15 cellular contexts compared by ENCODE assay signal in the genomic region with DNA sequence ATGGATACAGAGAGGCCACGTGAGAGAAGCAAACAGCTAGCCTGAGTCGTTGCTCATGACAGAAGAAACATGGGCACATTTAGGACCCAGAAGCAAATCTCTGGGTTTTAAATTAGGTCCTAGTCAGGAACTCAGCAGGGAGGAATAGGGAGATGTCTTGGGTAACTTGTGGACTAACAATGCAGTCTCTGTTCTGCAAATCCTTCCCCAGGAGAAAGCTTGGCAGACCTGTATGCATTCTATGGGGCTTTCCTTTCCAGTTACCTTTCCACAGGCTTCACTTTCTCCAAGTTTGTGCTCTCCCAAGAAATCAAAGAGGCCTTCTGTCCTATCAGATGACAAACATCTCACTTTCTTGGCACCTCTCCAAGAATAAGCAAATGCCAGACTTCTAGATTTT. TPM values are rescaled to one million over a fixed set of nuclear protein-coding genes. Genes with fewer than 3 reads are reported as not detected.
DNase-seq lines count a peak whose midpoint lies in the region; ATAC-seq, FAIRE-seq and TF ChIP-seq lines count a peak whose summit lies in the region.
"Had no signal": no experiment of that assay in that cellular context is flagged by ENCODE, and none has a peak within 500 bp of the region (broad histone marks: within the 10 kb centered on the region; RNA-seq: fewer than 3 reads in every experiment).

No MANE protein-coding gene starts in this region.

- no peak overlapping the region for H3K4me3 Mint-ChIP-seq in GM23338
- no peak overlapping the region for H3K4me3 Mint-ChIP-seq in nephron progenitor cell
- H3K4me3 Mint-ChIP-seq: activated naive CD4-positive, alpha-beta T cell treated with anti-CD3 and anti-CD28 coated beads for 36 hours; naive thymus-derived CD8-positive, alpha-beta T cell had no signal

- H3K9me3 ChIP-seq in MM.1S (replicated peaks; ENCODE audit: insufficient read depth, low read length): no peaks in the 10 kb centered on the region
- H3K9me3 ChIP-seq in kidney (ENCODE audit: control insufficient read depth in 1 of 2, low read length in 2 of 2): no peaks in the 10 kb centered on the region
- H3K9me3 ChIP-seq: esophagus squamous epithelium had no signal

- no peaks in the 10 kb centered on the region for H3K27me3 Mint-ChIP-seq in GM23338 (ENCODE audit: insufficient read depth, low read depth, poor library complexity)
- H3K27me3 Mint-ChIP-seq in nephron progenitor cell (ENCODE audit: low read depth, poor library complexity): peaks cover 8% of the 10 kb centered on the region

- no peaks in the 10 kb centered on the region for H3K27me3 ChIP-seq in GM23338 (ENCODE audit: insufficient read depth)
- H3K27me3 ChIP-seq in MM.1S (replicated peaks; ENCODE audit: insufficient read depth, low read length): no peaks in the 10 kb centered on the region
- H3K27me3 ChIP-seq: esophagus squamous epithelium had no signal

- H3K9me3 Mint-ChIP-seq in GM23338 (no peaks in the 10 kb centered on the region), nephron progenitor cell (no peaks in the 10 kb centered on the region)

- H3K9ac ChIP-seq in MM.1S (ENCODE audit: low read length) (no peak overlapping the region), kidney (ENCODE audit: low read length in 2 of 2) (no peak overlapping the region)

- intact Hi-C loops in kidney (cut with DNase I): no loop called here

- ATAC-seq in GM23338: peak; percentile 87
- no peak for ATAC-seq in GM19395 (IDR thresholded peaks at IDR 0.05; ENCODE audit: unreplicated experiment)
- ATAC-seq: naive thymus-derived CD8-positive, alpha-beta T cell; Panc1 had no signal

- H3K4me1 Mint-ChIP-seq in GM23338 (peaks cover 24% of the 10 kb centered on the region), nephron progenitor cell (peaks cover 21% of the 10 kb centered on the region)
- H3K4me1 Mint-ChIP-seq: naive thymus-derived CD8-positive, alpha-beta T cell had no signal

- TF ChIP-seq CTCF in GM23338 (conservative IDR thresholded peaks at IDR 0.05; ENCODE audit: low read depth in 2 of 2) (no peak), nephron progenitor cell (IDR thresholded peaks at IDR 0.05) (no peak), MM.1S (IDR thresholded peaks at IDR 0.05; ENCODE audit: low read length) (no peak), kidney (IDR thresholded peaks at IDR 0.05; ENCODE audit: borderline replicate concordance, extremely low read depth, insufficient read depth) (no peak)

- peak; percentile 57 for DNase-seq in GM23338 (ENCODE audit: low spot score)
- peak; percentile 74 for DNase-seq in NCI-H69 (lab: John Stamatoyannopoulos, UW)
- peak; percentile 25 for DNase-seq in fibroblast of peridontal ligament (ENCODE audit: extremely low read depth)
- DNase-seq in nephron progenitor cell: no peak
- DNase-seq in MM.1S: no peak
- DNase-seq in C1 segment of cervical spinal cord (lab: John Stamatoyannopoulos, UW): no peak
- no peak for DNase-seq in kidney
- DNase-seq: activated CD8-positive, alpha-beta memory T cell treated with anti-CD3 and anti-CD28 coated beads for 24 hours; activated naive CD4-positive, alpha-beta T cell treated with anti-CD3 and anti-CD28 coated beads for 36 hours; esophagus squamous epithelium; naive thymus-derived CD8-positive, alpha-beta T cell; NCI-H226; small intestine had no signal

- H3K79me2 ChIP-seq in GM23338 (replicated peaks; ENCODE audit: insufficient read depth) (no peaks in the 10 kb centered on the region), MM.1S (ENCODE audit: low read length) (no peaks in the 10 kb centered on the region)

- H3K9me2 ChIP-seq in GM23338 (ENCODE audit: insufficient read depth) (no peaks in the 10 kb centered on the region), MM.1S (replicated peaks; ENCODE audit: insufficient read depth, low read length) (no peaks in the 10 kb centered on the region)

- H2AFZ ChIP-seq in GM23338 (no peak overlapping the region), MM.1S (ENCODE audit: low read length) (no peak overlapping the region)

- no peaks in the 10 kb centered on the region for H4K20me1 ChIP-seq in GM23338 (replicated peaks; ENCODE audit: insufficient read depth)
- no peaks in the 10 kb centered on the region for H4K20me1 ChIP-seq in MM.1S (ENCODE audit: insufficient read depth, low read length)

- H3K4me3 ChIP-seq in GM23338 (no peak overlapping the region), MM.1S (ENCODE audit: low read length) (no peak overlapping the region), kidney (ENCODE audit: low read length in 2 of 2) (no peak overlapping the region)
- H3K4me3 ChIP-seq: esophagus squamous epithelium had no signal

- FAIRE-seq in kidney (lab: Jason Lieb, UNC): no peak
- FAIRE-seq: small intestine had no signal

- H3K27ac Mint-ChIP-seq in GM23338 (no peak overlapping the region; the same call in 1 of the 2 replicates), nephron progenitor cell (peak overlapping the region; percentile 15)
- H3K27ac Mint-ChIP-seq: activated naive CD4-positive, alpha-beta T cell treated with anti-CD3 and anti-CD28 coated beads for 36 hours; naive thymus-derived CD8-positive, alpha-beta T cell had no signal

- peak overlapping the region; percentile 78 for H3K27ac ChIP-seq in GM23338 (ENCODE audit: low read depth)
- no peak overlapping the region for H3K27ac ChIP-seq in MM.1S (ENCODE audit: low read length)
- no peak overlapping the region for H3K27ac ChIP-seq in kidney (ENCODE audit: low read depth in 2 of 2, low read length in 2 of 2)
- H3K27ac ChIP-seq: esophagus squamous epithelium had no signal

- H3K36me3 Mint-ChIP-seq in GM23338 (ENCODE audit: low read depth) (no peaks in the 10 kb centered on the region), nephron progenitor cell (ENCODE audit: low read depth) (no peaks in the 10 kb centered on the region)
- H3K36me3 Mint-ChIP-seq: naive thymus-derived CD8-positive, alpha-beta T cell had no signal

- H3K4me2 ChIP-seq in GM23338: peak overlapping the region; percentile 23
- no peak overlapping the region for H3K4me2 ChIP-seq in MM.1S (ENCODE audit: low read depth, low read length)

- H3K4me1 ChIP-seq in GM23338 (ENCODE audit: insufficient read depth) (peaks cover 15% of the 10 kb centered on the region), MM.1S (ENCODE audit: low read length) (peaks cover 10% of the 10 kb centered on the region), kidney (ENCODE audit: control insufficient read depth in 1 of 2, insufficient read depth in 1 of 2, low read depth in 1 of 2, low read length in 2 of 2) (no peaks in the 10 kb centered on the region)
- H3K4me1 ChIP-seq: esophagus squamous epithelium had no signal

- H3K36me3 ChIP-seq in GM23338 (ENCODE audit: insufficient read depth) (no peaks in the 10 kb centered on the region), MM.1S (replicated peaks; ENCODE audit: insufficient read depth, low read length) (no peaks in the 10 kb centered on the region), kidney (ENCODE audit: control insufficient read depth in 1 of 2, insufficient read depth in 2 of 2, low read length in 2 of 2) (no peaks in the 10 kb centered on the region)
- H3K36me3 ChIP-seq: esophagus squamous epithelium had no signal

- H3F3A ChIP-seq in GM23338 (replicated peaks; ENCODE audit: low read depth) (no peaks in the 10 kb centered on the region), MM.1S (ENCODE audit: insufficient read depth, low read length) (peaks cover 7% of the 10 kb centered on the region; the same call in 1 of the 2 replicates)

TF ChIP-seq in GM23338, 12 proteins besides CTCF, POLR2A, EP300 and RAD21 (continues in another document):
- TF ChIP-seq, protein P1, sequence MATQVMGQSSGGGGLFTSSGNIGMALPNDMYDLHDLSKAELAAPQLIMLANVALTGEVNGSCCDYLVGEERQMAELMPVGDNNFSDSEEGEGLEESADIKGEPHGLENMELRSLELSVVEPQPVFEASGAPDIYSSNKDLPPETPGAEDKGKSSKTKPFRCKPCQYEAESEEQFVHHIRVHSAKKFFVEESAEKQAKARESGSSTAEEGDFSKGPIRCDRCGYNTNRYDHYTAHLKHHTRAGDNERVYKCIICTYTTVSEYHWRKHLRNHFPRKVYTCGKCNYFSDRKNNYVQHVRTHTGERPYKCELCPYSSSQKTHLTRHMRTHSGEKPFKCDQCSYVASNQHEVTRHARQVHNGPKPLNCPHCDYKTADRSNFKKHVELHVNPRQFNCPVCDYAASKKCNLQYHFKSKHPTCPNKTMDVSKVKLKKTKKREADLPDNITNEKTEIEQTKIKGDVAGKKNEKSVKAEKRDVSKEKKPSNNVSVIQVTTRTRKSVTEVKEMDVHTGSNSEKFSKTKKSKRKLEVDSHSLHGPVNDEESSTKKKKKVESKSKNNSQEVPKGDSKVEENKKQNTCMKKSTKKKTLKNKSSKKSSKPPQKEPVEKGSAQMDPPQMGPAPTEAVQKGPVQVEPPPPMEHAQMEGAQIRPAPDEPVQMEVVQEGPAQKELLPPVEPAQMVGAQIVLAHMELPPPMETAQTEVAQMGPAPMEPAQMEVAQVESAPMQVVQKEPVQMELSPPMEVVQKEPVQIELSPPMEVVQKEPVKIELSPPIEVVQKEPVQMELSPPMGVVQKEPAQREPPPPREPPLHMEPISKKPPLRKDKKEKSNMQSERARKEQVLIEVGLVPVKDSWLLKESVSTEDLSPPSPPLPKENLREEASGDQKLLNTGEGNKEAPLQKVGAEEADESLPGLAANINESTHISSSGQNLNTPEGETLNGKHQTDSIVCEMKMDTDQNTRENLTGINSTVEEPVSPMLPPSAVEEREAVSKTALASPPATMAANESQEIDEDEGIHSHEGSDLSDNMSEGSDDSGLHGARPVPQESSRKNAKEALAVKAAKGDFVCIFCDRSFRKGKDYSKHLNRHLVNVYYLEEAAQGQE (IDR thresholded peaks at IDR 0.05; ENCODE audit: unreplicated experiment): no peak
- TF ChIP-seq, protein P2, sequence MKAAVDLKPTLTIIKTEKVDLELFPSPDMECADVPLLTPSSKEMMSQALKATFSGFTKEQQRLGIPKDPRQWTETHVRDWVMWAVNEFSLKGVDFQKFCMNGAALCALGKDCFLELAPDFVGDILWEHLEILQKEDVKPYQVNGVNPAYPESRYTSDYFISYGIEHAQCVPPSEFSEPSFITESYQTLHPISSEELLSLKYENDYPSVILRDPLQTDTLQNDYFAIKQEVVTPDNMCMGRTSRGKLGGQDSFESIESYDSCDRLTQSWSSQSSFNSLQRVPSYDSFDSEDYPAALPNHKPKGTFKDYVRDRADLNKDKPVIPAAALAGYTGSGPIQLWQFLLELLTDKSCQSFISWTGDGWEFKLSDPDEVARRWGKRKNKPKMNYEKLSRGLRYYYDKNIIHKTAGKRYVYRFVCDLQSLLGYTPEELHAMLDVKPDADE (IDR thresholded peaks at IDR 0.05): no peak
- TF ChIP-seq ZNF331 (CRISPR knock-in tag; IDR thresholded peaks at IDR 0.05; ENCODE audit: low read depth) (no peak), CREB1 (CRISPR knock-in tag; IDR thresholded peaks at IDR 0.05; ENCODE audit: low read depth) (peak; percentile 28; the same call in 1 of the 2 replicates), POLR2AphosphoS5 (IDR thresholded peaks at IDR 0.05; ENCODE audit: low read depth) (no peak), ZNF114 (CRISPR knock-in tag; IDR thresholded peaks at IDR 0.05) (no peak), EZH2phosphoT487 (IDR thresholded peaks at IDR 0.05; ENCODE audit: unreplicated experiment) (no peak), STAT1 (IDR thresholded peaks at IDR 0.05; ENCODE audit: unreplicated experiment) (no peak)

RNA-seq across cellular contexts. Expression of a gene that starts 47.2 kb away (rescaled TPM):
- total RNA-seq in GM23338 (2014; rRNA removed; shearing (Covaris generic)): 5.9 and 16.1 TPM in 2 replicates
- polyA plus RNA-seq in GM23338 (2016; fragmentation: Nextera tagmentation; extraction: Ambion mirVana) (3.5 and 6.5 TPM in 2 replicates), kidney (ENCODE audit: insufficient read depth, low read depth, low replicate concordance) (2.8 TPM)
- total RNA-seq in kidney: 17.7 TPM
- total RNA-seq: activated naive CD4-positive, alpha-beta T cell treated with anti-CD3 and anti-CD28 coated beads for 36 hours; naive thymus-derived CD8-positive, alpha-beta T cell had no signal

Comparison
In these comparisons a context has a peak if more than half of its experiments do, and no peak if none do; other contexts are left out.
1. DNase-seq: peak in GM23338 (single experiment), NCI-H69 (single experiment) and fibroblast of peridontal ligament (single experiment); none in nephron progenitor cell (single experiment), MM.1S (single experiment), C1 segment of cervical spinal cord (0 of 14) and kidney (single experiment).